Comparison of ENCODE assay signal across 14 cellular contexts in the genomic region with DNA sequence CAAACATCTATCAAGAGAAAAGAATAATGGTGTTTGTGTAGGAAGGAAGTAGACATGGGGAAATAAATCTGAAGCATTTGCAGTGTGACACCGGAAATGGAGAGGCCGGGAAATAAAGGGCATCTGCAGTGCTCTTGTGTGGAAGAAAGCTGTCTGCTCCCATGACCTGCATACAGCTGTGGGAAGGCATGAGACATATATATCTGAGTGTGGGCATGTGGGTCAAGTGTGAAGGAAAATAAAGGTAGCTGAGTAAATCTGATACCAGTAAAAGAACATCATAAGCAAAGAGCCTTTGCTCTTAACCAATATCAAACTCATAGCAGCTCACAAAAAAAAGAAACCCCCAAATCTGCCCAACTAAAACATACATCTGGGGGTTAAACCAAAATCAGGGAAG.
DNase-seq lines count a peak whose midpoint lies in the region; ATAC-seq, FAIRE-seq and TF ChIP-seq lines count a peak whose summit lies in the region.
"Had no signal": no experiment of that assay in that cellular context is flagged by ENCODE, and none has a peak within 500 bp of the region (broad histone marks: within the 10 kb centered on the region; RNA-seq: fewer than 3 reads in every experiment).

No MANE protein-coding gene starts in this region.

- H3K9me3 Mint-ChIP-seq in stimulated activated effector memory CD8-positive, alpha-beta T cell treated with anti-CD3 and anti-CD28 coated beads, Interleukin-12 subunit alpha, Interleukin-12 subunit beta, amount 100 ng/mL, for 72 hours, result peaks cover 7% of the 10 kb centered on the region

- CTCF ChIA-PET in A549 (lab: Yijun Ruan, JAX), result no interaction called here

- no peak overlapping the region for H3K27ac Mint-ChIP-seq in stimulated activated effector memory CD8-positive, alpha-beta T cell treated with anti-CD3 and anti-CD28 coated beads, Interleukin-12 subunit alpha, Interleukin-12 subunit beta, amount 100 ng/mL, for 72 hours
- H3K27ac Mint-ChIP-seq: CD8-positive, alpha-beta memory T cell; GM23338; IgD-negative memory B cell had no signal

- POLR2A ChIA-PET in A549 (lab: Yijun Ruan, JAX), result no interaction called here

- TF ChIP-seq POLR2A in A549 (IDR thresholded peaks at IDR 0.05; ENCODE audit: low read length), result no peak
- no peak for TF ChIP-seq POLR2A in tibial nerve (IDR thresholded peaks at IDR 0.05)

- intact Hi-C loops in left lung (cut with DNase I), result no loop called here

- FAIRE-seq in A549 (lab: Jason Lieb, UNC), result no peak
- FAIRE-seq: GM12878 had no signal

- TF ChIP-seq CTCF in A549 (IDR thresholded peaks at IDR 0.05) (no peak), left lung (IDR thresholded peaks at IDR 0.05) (no peak), tibial nerve (IDR thresholded peaks at IDR 0.05) (no peak)

- H3K36me3 Mint-ChIP-seq in stimulated activated effector memory CD8-positive, alpha-beta T cell treated with anti-CD3 and anti-CD28 coated beads, Interleukin-12 subunit alpha, Interleukin-12 subunit beta, amount 100 ng/mL, for 72 hours, result no peaks in the 10 kb centered on the region
- H3K36me3 Mint-ChIP-seq: CD8-positive, alpha-beta memory T cell; IgD-negative memory B cell had no signal

- H3K9me3 ChIP-seq in A549 (peaks cover 44% of the 10 kb centered on the region), left lung (peaks cover 0 to 6% of the 10 kb centered on the region in 2 donors), tibial nerve (peaks cover 0 to 10% (median 0%) of the 10 kb centered on the region in 4 donors)
- H3K9me3 ChIP-seq: BLaER1 had no signal

- H3K4me1 ChIP-seq in A549, result peaks cover 9% of the 10 kb centered on the region
- no peaks in the 10 kb centered on the region for H3K4me1 ChIP-seq in left lung
- no peaks in the 10 kb centered on the region for H3K4me1 ChIP-seq in tibial nerve
- H3K4me1 ChIP-seq: BLaER1 had no signal

- no peak for ATAC-seq in A549
- ATAC-seq in left lung, result peak; percentile 30
- ATAC-seq in stimulated activated effector memory CD8-positive, alpha-beta T cell treated with anti-CD3 and anti-CD28 coated beads, Interleukin-12 subunit alpha, Interleukin-12 subunit beta, amount 100 ng/mL, for 72 hours, result peak; percentile 42
- no peak for ATAC-seq in HG02623 (IDR thresholded peaks at IDR 0.05; ENCODE audit: unreplicated experiment)
- ATAC-seq: GM12878, GM23338 had no signal

- no peaks in the 10 kb centered on the region for H3K4me1 Mint-ChIP-seq in stimulated activated effector memory CD8-positive, alpha-beta T cell treated with anti-CD3 and anti-CD28 coated beads, Interleukin-12 subunit alpha, Interleukin-12 subunit beta, amount 100 ng/mL, for 72 hours
- H3K4me1 Mint-ChIP-seq: CD8-positive, alpha-beta memory T cell; GM23338; IgD-negative memory B cell had no signal

- no peak overlapping the region for H3K4me2 ChIP-seq in A549
- H3K4me2 ChIP-seq: BLaER1, GM23338 had no signal

- H3K4me3 ChIP-seq in A549, result no peak overlapping the region
- H3K4me3 ChIP-seq in left lung, result no peak overlapping the region
- H3K4me3 ChIP-seq in tibial nerve, result no peak overlapping the region
- H3K4me3 ChIP-seq: BLaER1, GM12878, GM23338 had no signal

- H3K4me3 Mint-ChIP-seq in stimulated activated effector memory CD8-positive, alpha-beta T cell treated with anti-CD3 and anti-CD28 coated beads, Interleukin-12 subunit alpha, Interleukin-12 subunit beta, amount 100 ng/mL, for 72 hours, result no peak overlapping the region
- H3K4me3 Mint-ChIP-seq: CD8-positive, alpha-beta memory T cell; GM23338; IgD-negative memory B cell had no signal

- H3K36me3 ChIP-seq in left lung (no peaks in the 10 kb centered on the region), tibial nerve (no peaks in the 10 kb centered on the region)
- H3K36me3 ChIP-seq: BLaER1 had no signal

- H3K27me3 ChIP-seq in left lung (no peaks in the 10 kb centered on the region), tibial nerve (no peaks in the 10 kb centered on the region)
- H3K27me3 ChIP-seq: BLaER1 had no signal

- 97% methylated on average over 2 of the region's 2 CpGs for WGBS in A549 (ENCODE audit: missing lambda C conversion rate)
- 30 to 38% methylated on average over 2 of the region's 2 CpGs for WGBS in tibial nerve, 2 donors

- no peak for TF ChIP-seq RAD21 in A549 (conservative IDR thresholded peaks at IDR 0.05 in 1 of 2, IDR thresholded peaks at IDR 0.05 in 1 of 2)

- peak; percentile 42 for DNase-seq in A172 (ENCODE audit: low spot score)
- no peak for DNase-seq in A549 (ENCODE audit: low read depth in 1 of 2, low spot score in 1 of 2)
- DNase-seq in left lung, result no peak
- no peak for DNase-seq in stimulated activated effector memory CD8-positive, alpha-beta T cell treated with anti-CD3 and anti-CD28 coated beads, Interleukin-12 subunit alpha, Interleukin-12 subunit beta, amount 100 ng/mL, for 72 hours (ENCODE audit: low spot score in 2 of 2)
- DNase-seq in tibial nerve (ENCODE audit: low spot score in 2 of 2), result no peak
- DNase-seq: AML-193; CD8-positive, alpha-beta memory T cell; DMS79; H7 had no signal

- TF ChIP-seq EP300 in A549 (IDR thresholded peaks at IDR 0.05) (no peak), tibial nerve (IDR thresholded peaks at IDR 0.05) (no peak)

- H3K27ac ChIP-seq in A549, result peak overlapping the region; percentile 42 to 68
- H3K27ac ChIP-seq in left lung, result no peak overlapping the region
- no peak overlapping the region for H3K27ac ChIP-seq in tibial nerve
- H3K27ac ChIP-seq: BLaER1 had no signal

TF ChIP-seq in A549, 52 proteins besides CTCF, POLR2A, EP300 and RAD21:
- TF ChIP-seq MAFK (IDR thresholded peaks at IDR 0.05; ENCODE audit: partially characterized antibody), result no peak
- no peak for TF ChIP-seq NPAS2 (CRISPR knock-in tag; IDR thresholded peaks at IDR 0.05; ENCODE audit: borderline replicate concordance)

Comparison
In these comparisons a context has a peak if more than half of its experiments do, and no peak if none do; other contexts are left out.
1. ATAC-seq: peak in left lung (single experiment) and stimulated activated effector memory CD8-positive, alpha-beta T cell treated with anti-CD3 and anti-CD28 coated beads, Interleukin-12 subunit alpha, Interleukin-12 subunit beta, amount 100 ng/mL, for 72 hours (single experiment); none in A549 (0 of 2) and HG02623 (single experiment).
2. H3K27ac ChIP-seq: peak in A549 (2 of 2); none in left lung (0 of 2) and tibial nerve (0 of 4).